Comparison of ENCODE assay signal across 7 cellular contexts in genomic region chr7:76445577-76446008, GRCh38. TPM values are rescaled to one million over a fixed set of nuclear protein-coding genes. Genes with fewer than 3 reads are reported as not detected.
DNase-seq lines count a peak whose midpoint lies in the region; ATAC-seq, FAIRE-seq and TF ChIP-seq lines count a peak whose summit lies in the region.
"Not testable (repeated sequence)": the region's sequence is repeated elsewhere in the genome, so short reads cannot be mapped to it uniquely, and the experiment has no call there.

No MANE protein-coding gene starts in this region.

- H4K20me1 ChIP-seq in PC-3 (ENCODE audit: low read length): not testable (repeated sequence)

- H2BK120ac ChIP-seq in neuronal stem cell (ENCODE audit: low read depth, low read length): not testable (repeated sequence)

- H3K23ac ChIP-seq in neuronal stem cell (ENCODE audit: low read depth, low read length, poor library complexity): not testable (repeated sequence)

- H3K14ac ChIP-seq in neuronal stem cell (ENCODE audit: low read length): not testable (repeated sequence)

- FAIRE-seq in GM18507 (lab: Jason Lieb, UNC): peak; percentile 92

- not testable (repeated sequence) for H3K9me3 Mint-ChIP-seq in activated naive CD4-positive, alpha-beta T cell treated with anti-CD3 and anti-CD28 coated beads for 36 hours

- H3K9me2 ChIP-seq in PC-3 (replicated peaks; ENCODE audit: low read length): not testable (repeated sequence)

- peaks cover 20% of the 10 kb centered on the region for H3K4me1 Mint-ChIP-seq in activated naive CD4-positive, alpha-beta T cell treated with anti-CD3 and anti-CD28 coated beads for 36 hours (ENCODE audit: low read depth)

- not testable (repeated sequence) for H4K8ac ChIP-seq in neuronal stem cell (ENCODE audit: low read depth, low read length)

- H3F3A ChIP-seq in PC-3 (ENCODE audit: low read length, unreplicated experiment): not testable (repeated sequence)

- peak overlapping the region; percentile 89 for H3K27ac Mint-ChIP-seq in activated naive CD4-positive, alpha-beta T cell treated with anti-CD3 and anti-CD28 coated beads for 36 hours

- not testable (repeated sequence) for H2BK12ac ChIP-seq in neuronal stem cell (ENCODE audit: low read length)

- peak overlapping the region; percentile 66 for H3K27ac ChIP-seq in PC-3 (ENCODE audit: low read length)
- not testable (repeated sequence) for H3K27ac ChIP-seq in neuronal stem cell (replicated peaks; ENCODE audit: low read length)

- not testable (repeated sequence) for H3K9me3 ChIP-seq in PC-3 (ENCODE audit: low read length); neuronal stem cell (replicated peaks in 1 of 2; ENCODE audit: control insufficient read depth in 2 of 2, insufficient read depth in 1 of 2, low read depth in 1 of 2, low read length in 2 of 2)

- H3K27me3 Mint-ChIP-seq in activated naive CD4-positive, alpha-beta T cell treated with anti-CD3 and anti-CD28 coated beads for 36 hours (ENCODE audit: low read depth): not testable (repeated sequence)

- not testable (repeated sequence) for H3K18ac ChIP-seq in neuronal stem cell (ENCODE audit: low read length)

- H3K27me3 ChIP-seq in PC-3 (ENCODE audit: low read length); neuronal stem cell (ENCODE audit: control insufficient read depth in 3 of 3, insufficient read depth in 3 of 3, low read depth in 1 of 3, low read length in 3 of 3): not testable (repeated sequence)

- intact Hi-C loops in PC-3 (cut with micrococcal nuclease); activated naive CD4-positive, alpha-beta T cell treated with anti-CD3 and anti-CD28 coated beads for 36 hours (cut with micrococcal nuclease): not testable (repeated sequence)

- not testable (repeated sequence) for H3K4me3 ChIP-seq in PC-3 (ENCODE audit: low read length); fibroblast of villous mesenchyme (ENCODE audit: low read depth, low read length); neuronal stem cell (ENCODE audit: low read length in 2 of 2)

- H4K91ac ChIP-seq in neuronal stem cell (ENCODE audit: low read depth, low read length, poor library complexity): not testable (repeated sequence)

- peak overlapping the region; percentile 50; the same call in 1 of the 2 replicates for H2AFZ ChIP-seq in PC-3 (ENCODE audit: low read length)
- H2AFZ ChIP-seq in neuronal stem cell (ENCODE audit: low read length): peak overlapping the region; percentile 73

- H3K4ac ChIP-seq in neuronal stem cell (ENCODE audit: low read length): not testable (repeated sequence)

- not testable (repeated sequence) for H3K79me2 ChIP-seq in PC-3 (ENCODE audit: low read length)

- H3K4me2 ChIP-seq in PC-3 (ENCODE audit: low read length); neuronal stem cell (ENCODE audit: insufficient read depth, low read length, poor library complexity, severe bottlenecking): not testable (repeated sequence)

- POLR2A ChIA-PET in PC-3 (lab: Charles Lee; ENCODE audit: unreplicated experiment): not testable (repeated sequence)

- H3K9ac ChIP-seq in PC-3 (ENCODE audit: low read length); neuronal stem cell (ENCODE audit: low read depth, low read length, poor library complexity): not testable (repeated sequence)

- not testable (repeated sequence) for H3K79me1 ChIP-seq in neuronal stem cell (ENCODE audit: low read depth, low read length)

- not testable (repeated sequence) for H3K36me3 Mint-ChIP-seq in activated naive CD4-positive, alpha-beta T cell treated with anti-CD3 and anti-CD28 coated beads for 36 hours (ENCODE audit: low read depth)

- H3K36me3 ChIP-seq in PC-3 (ENCODE audit: low read depth, low read length); neuronal stem cell (replicated peaks in 1 of 2; ENCODE audit: control insufficient read depth in 2 of 2, insufficient read depth in 2 of 2, low read length in 2 of 2): not testable (repeated sequence)

- H2BK5ac ChIP-seq in neuronal stem cell (ENCODE audit: low read length): not testable (repeated sequence)

- not testable (repeated sequence) for TF ChIP-seq CTCF in PC-3 (conservative IDR thresholded peaks at IDR 0.05; ENCODE audit: low read depth, low read length); fibroblast of villous mesenchyme (IDR thresholded peaks at IDR 0.05; ENCODE audit: insufficient read depth, low read depth, low read length)

- not testable (repeated sequence) for BruUV-seq in PC-3 (replicated peaks; lab: Mats Ljungman, UMichigan)

- ATAC-seq in HG03571 (IDR thresholded peaks at IDR 0.05; ENCODE audit: unreplicated experiment): peak; percentile 82
- ATAC-seq in PC-3: peak; percentile 98

- H2BK15ac ChIP-seq in neuronal stem cell (ENCODE audit: low read length): not testable (repeated sequence)

- CTCF ChIA-PET in PC-3 (lab: Charles Lee); activated naive CD4-positive, alpha-beta T cell treated with anti-CD3 and anti-CD28 coated beads for 36 hours (lab: Charles Lee): not testable (repeated sequence)

- H3K4me3 Mint-ChIP-seq in activated naive CD4-positive, alpha-beta T cell treated with anti-CD3 and anti-CD28 coated beads for 36 hours: peak overlapping the region; percentile 45

- H3K4me1 ChIP-seq in PC-3 (ENCODE audit: insufficient read depth, low read length); neuronal stem cell (ENCODE audit: control insufficient read depth in 2 of 2, insufficient read depth in 1 of 2, low read depth in 1 of 2, low read length in 2 of 2): not testable (repeated sequence)

- not testable (repeated sequence) for H2AK5ac ChIP-seq in neuronal stem cell (ENCODE audit: low read depth, low read length)

- not testable (repeated sequence) for DNase-seq in GM18507 (ENCODE audit: extremely low spot score, insufficient read length, low read depth); neuronal stem cell (ENCODE audit: low spot score)
- DNase-seq in HCEC 1CT (peak; percentile 43), PC-3 (peak; percentile 61), fibroblast of villous mesenchyme (ENCODE audit: low read depth) (peak; percentile 58)
- peak; percentile 50 for DNase-seq in activated naive CD4-positive, alpha-beta T cell treated with anti-CD3 and anti-CD28 coated beads for 36 hours

- WGBS in neuronal stem cell (ENCODE audit: extremely low coverage in 2 of 2, insufficient read length in 2 of 2, insufficient replicate concordance in 1 of 2), 2 donors: no CpG with 5 or more reads among the region's 5 CpGs

RNA-seq across cellular contexts. Expression of gene DTX2, which starts 15.9 kb away (rescaled TPM):
- total RNA-seq in PC-3 (2014; rRNA removed) (27.0 and 37.6 TPM in 2 replicates), fibroblast of villous mesenchyme (5.2 and 6.1 TPM in 2 replicates)
- 10 to 100 TPM; 17.9 to 22.0 TPM for total RNA-seq in activated naive CD4-positive, alpha-beta T cell treated with anti-CD3 and anti-CD28 coated beads for 36 hours
- polyA plus RNA-seq in neuronal stem cell (2013, experiment 1 of 2): 12.1 TPM
- 12.0 TPM for polyA plus RNA-seq in neuronal stem cell (2013, experiment 2 of 2)

RNA-seq across cellular contexts. Expression of gene ZP3, which starts 20.8 kb away (rescaled TPM):
- total RNA-seq in PC-3 (2014; rRNA removed) (11.9 and 21.6 TPM in 2 replicates), fibroblast of villous mesenchyme (0.86 and 0.97 TPM in 2 replicates)
- 10 to 100 TPM; 26.6 to 32.6 TPM for total RNA-seq in activated naive CD4-positive, alpha-beta T cell treated with anti-CD3 and anti-CD28 coated beads for 36 hours
- polyA plus RNA-seq in neuronal stem cell (2013, experiment 1 of 2): 11.6 TPM
- polyA plus RNA-seq in neuronal stem cell (2013, experiment 2 of 2): 8.8 TPM

RNA-seq across cellular contexts. Expression of gene SSC4D, which starts 36.1 kb away (rescaled TPM):
- total RNA-seq in PC-3 (2014; rRNA removed) (0.86 and 1.3 TPM in 2 replicates), fibroblast of villous mesenchyme (0.43 and 0.64 TPM in 2 replicates)
- total RNA-seq in activated naive CD4-positive, alpha-beta T cell treated with anti-CD3 and anti-CD28 coated beads for 36 hours: under 1 TPM; 0.57 to 0.62 TPM
- 4.3 TPM for polyA plus RNA-seq in neuronal stem cell (2013, experiment 1 of 2)
- polyA plus RNA-seq in neuronal stem cell (2013, experiment 2 of 2): 4.1 TPM
